Comparison of ENCODE assay signal across 1 cellular context in genomic region chr4:1030559-1030958, GRCh38.
TF ChIP-seq lines count a peak whose summit lies in the region.

No MANE protein-coding gene starts in this region.

TF ChIP-seq in GM23338, 12 proteins besides CTCF, POLR2A, EP300 and RAD21 (continued from another document):
- TF ChIP-seq ZNF462 (CRISPR knock-in tag; IDR thresholded peaks at IDR 0.05): no peak
- TF ChIP-seq CREB1 (CRISPR knock-in tag; IDR thresholded peaks at IDR 0.05; ENCODE audit: low read depth): no peak
- TF ChIP-seq ETS1 (IDR thresholded peaks at IDR 0.05): no peak
- TF ChIP-seq EZH2 (IDR thresholded peaks at IDR 0.05; ENCODE audit: low read depth, unreplicated experiment): no peak
- TF ChIP-seq EZH2phosphoT487 (IDR thresholded peaks at IDR 0.05; ENCODE audit: unreplicated experiment): no peak
- TF ChIP-seq NANOG (IDR thresholded peaks at IDR 0.05; ENCODE audit: borderline replicate concordance): no peak
- TF ChIP-seq JUNB (IDR thresholded peaks at IDR 0.05; ENCODE audit: unreplicated experiment): no peak
- TF ChIP-seq ZNF114 (CRISPR knock-in tag; IDR thresholded peaks at IDR 0.05): no peak
- no peak for TF ChIP-seq POLR2AphosphoS5 (IDR thresholded peaks at IDR 0.05; ENCODE audit: low read depth)
- TF ChIP-seq REST (IDR thresholded peaks at IDR 0.05; ENCODE audit: unreplicated experiment): no peak
